In genomic region chr11:75450826-75451783, GRCh38 we compare ENCODE assay signal across 8 cellular contexts. TPM values are rescaled to one million over a fixed set of nuclear protein-coding genes. Genes with fewer than 3 reads are reported as not detected.
A peak's percentile ranks its signal among the peaks of the same experiment; 100 is the strongest.
DNase-seq lines count a peak whose midpoint lies in the region; ATAC-seq, FAIRE-seq and TF ChIP-seq lines count a peak whose summit lies in the region.

No MANE protein-coding gene starts in this region.

- 94% methylated on average over 41 of the region's 46 CpGs for WGBS in HepG2 (ENCODE audit: low lambda C conversion rate)

- TF ChIP-seq EP300 in HepG2 (IDR thresholded peaks at IDR 0.05; ENCODE audit: low read depth in 2 of 2, low read length in 2 of 2), result no peak
- TF ChIP-seq EP300 in HepG2 (CRISPR knock-in tag; IDR thresholded peaks at IDR 0.05; ENCODE audit: borderline replicate concordance), result no peak

- in situ Hi-C loops in HepG2 (cut with HindIII; ENCODE audit: extremely low pct_ligation_motif_present, low pct_unique_long_range_greater_than_20kb), result no loop called here

- DNase-seq in AG09319 (ENCODE audit: extremely low read depth, low read depth) (no peak), HuH-7 (ENCODE audit: low spot score) (peak; percentile 65), activated T-helper 1 cell treated with Interleukin-2 at 50 U/mL for 16 hours (ENCODE audit: low read depth) (peak; percentile 15), HepG2 (ENCODE audit: low spot score) (no peak), T1000 (lab: John Stamatoyannopoulos, UW) (no peak), NCI-H1436 (lab: John Stamatoyannopoulos, UW) (no peak)

- 0 out of 2 replicates have a peak, but pooled peaks have one; percentile 15 for TF ChIP-seq RAD21 in HepG2 (CRISPR knock-in tag; IDR thresholded peaks at IDR 0.05)

- CTCF ChIA-PET in HepG2 (lab: Yijun Ruan, JAX; ENCODE audit: low intra/inter-chr PET ratio, low total read pairs), result interaction anchor here (1.9 kb wide), 2 partner anchors 43 to 63 kb away, joined by 6 to 7 read pairs; no protein-coding TSS in a partner anchor

- POLR2A ChIA-PET in HepG2 (lab: Yijun Ruan, JAX), result no interaction called here

- no peak for TF ChIP-seq POLR2A in HepG2 (IDR thresholded peaks at IDR 0.05; ENCODE audit: insufficient read depth in 1 of 2, low read depth in 2 of 2, low read length in 2 of 2)

- no peaks in the 10 kb centered on the region for H3K9me3 ChIP-seq in HepG2 (ENCODE audit: low read length)

- no peaks in the 10 kb centered on the region for H3K4me1 ChIP-seq in HepG2 (ENCODE audit: insufficient read depth, low read length)

- no peaks in the 10 kb centered on the region for H3K27me3 ChIP-seq in HepG2 (ENCODE audit: control insufficient read depth in 1 of 2, insufficient read depth in 2 of 2, low read length in 2 of 2)

- H3K79me2 ChIP-seq in HepG2 (ENCODE audit: insufficient read depth, low read length), result no peaks in the 10 kb centered on the region

- H2AFZ ChIP-seq in HepG2 (ENCODE audit: low read length), result no peak overlapping the region

- no peaks in the 10 kb centered on the region for H4K20me1 ChIP-seq in HepG2 (ENCODE audit: insufficient read depth, low read length)

- BruUV-seq in HepG2 (replicated peaks; lab: Mats Ljungman, UMichigan), result no TSS peak

- no peak for FAIRE-seq in HepG2 (lab: Jason Lieb, UNC)

- no peak overlapping the region for H3K9ac ChIP-seq in HepG2 (ENCODE audit: insufficient read depth, low read depth, low read length)

- intact Hi-C loops in HepG2 (cut with micrococcal nuclease; ENCODE audit: unreplicated experiment), result no loop called here

- ATAC-seq in HepG2 (peak; percentile 66), GM19463 (IDR thresholded peaks at IDR 0.05; ENCODE audit: unreplicated experiment) (no peak), GM19455 (IDR thresholded peaks at IDR 0.05; ENCODE audit: unreplicated experiment) (no peak)

- TF ChIP-seq CTCF in AG09319 (IDR thresholded peaks at IDR 0.05; ENCODE audit: low read depth, low read length) (peak; percentile 44), HepG2 (CRISPR knock-in tag; IDR thresholded peaks at IDR 0.05) (peak; percentile 80)

- peaks cover 33 to 48% of the 10 kb centered on the region in 2 experiments; a peak in 4 of 5 replicates for H3K36me3 ChIP-seq in HepG2 (replicated peaks in 1 of 2; ENCODE audit: control insufficient read depth in 1 of 2, insufficient read depth in 2 of 2, low read length in 2 of 2)

- H3K4me3 ChIP-seq in HepG2 (replicated peaks in 1 of 3; ENCODE audit: insufficient read depth in 1 of 3, low read depth in 2 of 3, low read length in 3 of 3), result no peak overlapping the region

- no peak overlapping the region for H3K27ac ChIP-seq in HepG2 (ENCODE audit: extremely low read length, insufficient read depth, low read length)

- H3K4me2 ChIP-seq in HepG2 (ENCODE audit: low read depth, low read length), result no peak overlapping the region

TF ChIP-seq in HepG2, 621 proteins besides CTCF, POLR2A, EP300 and RAD21 (continues in another document):
- TF ChIP-seq XBP1 (CRISPR knock-in tag; IDR thresholded peaks at IDR 0.05) (no peak), TCF7L2 (IDR thresholded peaks at IDR 0.05; ENCODE audit: low read depth, low read length) (no peak), ZNF687 (CRISPR knock-in tag; IDR thresholded peaks at IDR 0.05) (peak; percentile 29; the same call in 1 of the 2 replicates), HNF4A (CRISPR knock-in tag; IDR thresholded peaks at IDR 0.05) (no peak), PCBP1 (IDR thresholded peaks at IDR 0.05; ENCODE audit: borderline replicate concordance, low read depth, low read length) (0 out of 2 replicates have a peak, but pooled peaks have one; percentile 30)
- TF ChIP-seq, protein P1, sequence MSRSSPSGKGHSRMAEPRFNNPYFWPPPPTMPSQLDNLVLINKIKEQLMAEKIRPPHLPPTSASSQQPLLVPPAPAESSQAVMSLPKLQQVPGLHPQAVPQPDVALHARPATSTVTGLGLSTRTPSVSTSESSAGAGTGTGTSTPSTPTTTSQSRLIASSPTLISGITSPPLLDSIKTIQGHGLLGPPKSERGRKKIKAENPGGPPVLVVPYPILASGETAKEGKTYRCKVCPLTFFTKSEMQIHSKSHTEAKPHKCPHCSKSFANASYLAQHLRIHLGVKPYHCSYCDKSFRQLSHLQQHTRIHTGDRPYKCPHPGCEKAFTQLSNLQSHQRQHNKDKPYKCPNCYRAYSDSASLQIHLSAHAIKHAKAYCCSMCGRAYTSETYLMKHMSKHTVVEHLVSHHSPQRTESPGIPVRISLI (CRISPR knock-in tag; IDR thresholded peaks at IDR 0.05; ENCODE audit: borderline replicate concordance), result no peak

RNA-seq across cellular contexts. Expression of gene KLHL35, which starts 18.1 kb away (rescaled TPM):
- total RNA-seq in HepG2 (2016; rRNA removed; fragmentation: Illumina TruSeq; extraction: Trizol), result not detected in 2 replicates
- total RNA-seq in HepG2 (2016; cell fraction: cytosol; rRNA removed; fragmentation: Illumina TruSeq; extraction: Trizol; ENCODE audit: low read depth), result not detected in 2 replicates
- not detected in 2 replicates for total RNA-seq in HepG2 (2016; cell fraction: insoluble cytoplasmic fraction; rRNA removed; fragmentation: Illumina TruSeq; extraction: Trizol)
- not detected in 2 replicates for total RNA-seq in HepG2 (2016; cell fraction: membrane; rRNA removed; fragmentation: Illumina TruSeq; extraction: Trizol)
- total RNA-seq in HepG2 (2016; cell fraction: nucleus; rRNA removed; fragmentation: Illumina TruSeq; extraction: Trizol), result not detected in 2 replicates
- polyA plus RNA-seq in HepG2 (2011; rRNA removed), result not detected in 2 replicates
- polyA plus RNA-seq in HepG2 (2011; cell fraction: cytosol; rRNA removed), result 0.03 TPM in 1 of 2 replicates, not detected in the other
- 0.10 and 0.14 TPM in 2 replicates for polyA plus RNA-seq in HepG2 (2011; cell fraction: nucleus; rRNA removed)
- polyA plus RNA-seq in HepG2 (2012), result 0.12 TPM in 1 of 2 replicates, not detected in the other
- polyA plus RNA-seq in HepG2 (2016; cell fraction: cytosol; fragmentation: Illumina TruSeq; extraction: Trizol; ENCODE audit: low read depth), result not detected in 2 replicates
- polyA plus RNA-seq in HepG2 (2016; cell fraction: insoluble cytoplasmic fraction; fragmentation: Illumina TruSeq; extraction: Trizol; ENCODE audit: low read depth), result not detected in 2 replicates
- not detected in 2 replicates for polyA plus RNA-seq in HepG2 (2016; cell fraction: membrane; fragmentation: Illumina TruSeq; extraction: Trizol; ENCODE audit: low read depth)
- 1.3 TPM in 1 of 2 replicates, not detected in the other for polyA plus RNA-seq in HepG2 (2016; cell fraction: nucleus; fragmentation: Illumina TruSeq; extraction: Trizol; ENCODE audit: insufficient read depth, low read depth)
- polyA minus RNA-seq in HepG2 (2011; rRNA and poly(A)+ RNA removed; ENCODE audit: low replicate concordance), result 9.7 TPM in 1 of 2 replicates, not detected in the other
- 0.70 TPM in 1 of 2 replicates, not detected in the other for polyA minus RNA-seq in HepG2 (2011; cell fraction: cytosol; rRNA and poly(A)+ RNA removed)
- 0.64 TPM in 1 of 2 replicates, not detected in the other for polyA minus RNA-seq in HepG2 (2011; cell fraction: nucleus; rRNA and poly(A)+ RNA removed)

RNA-seq across cellular contexts. Expression of gene RPS3, which starts 51.8 kb away (rescaled TPM):
- 2,143 and 2,814 TPM in 2 replicates for total RNA-seq in HepG2 (2016; rRNA removed; fragmentation: Illumina TruSeq; extraction: Trizol)
- 3,026 and 3,837 TPM in 2 replicates for total RNA-seq in HepG2 (2016; cell fraction: cytosol; rRNA removed; fragmentation: Illumina TruSeq; extraction: Trizol; ENCODE audit: low read depth)
- 2,366 and 2,701 TPM in 2 replicates for total RNA-seq in HepG2 (2016; cell fraction: insoluble cytoplasmic fraction; rRNA removed; fragmentation: Illumina TruSeq; extraction: Trizol)
- total RNA-seq in HepG2 (2016; cell fraction: membrane; rRNA removed; fragmentation: Illumina TruSeq; extraction: Trizol), result 5,197 and 5,735 TPM in 2 replicates
- total RNA-seq in HepG2 (2016; cell fraction: nucleus; rRNA removed; fragmentation: Illumina TruSeq; extraction: Trizol), result 799 and 826 TPM in 2 replicates
- polyA plus RNA-seq in HepG2 (2011; rRNA removed), result 3,295 and 3,616 TPM in 2 replicates
- 3,790 and 3,975 TPM in 2 replicates for polyA plus RNA-seq in HepG2 (2011; cell fraction: cytosol; rRNA removed)
- 1,120 and 1,329 TPM in 2 replicates for polyA plus RNA-seq in HepG2 (2011; cell fraction: nucleus; rRNA removed)
- polyA plus RNA-seq in HepG2 (2012), result 4,677 and 5,383 TPM in 2 replicates
- 4,653 and 5,328 TPM in 2 replicates for polyA plus RNA-seq in HepG2 (2016; cell fraction: cytosol; fragmentation: Illumina TruSeq; extraction: Trizol; ENCODE audit: low read depth)
- 3,740 and 3,849 TPM in 2 replicates for polyA plus RNA-seq in HepG2 (2016; cell fraction: insoluble cytoplasmic fraction; fragmentation: Illumina TruSeq; extraction: Trizol; ENCODE audit: low read depth)
- polyA plus RNA-seq in HepG2 (2016; cell fraction: membrane; fragmentation: Illumina TruSeq; extraction: Trizol; ENCODE audit: low read depth), result 7,247 and 7,550 TPM in 2 replicates
- 2,020 and 2,028 TPM in 2 replicates for polyA plus RNA-seq in HepG2 (2016; cell fraction: nucleus; fragmentation: Illumina TruSeq; extraction: Trizol; ENCODE audit: insufficient read depth, low read depth)
- polyA minus RNA-seq in HepG2 (2011; rRNA and poly(A)+ RNA removed; ENCODE audit: low replicate concordance), result 1,170 and 2,337 TPM in 2 replicates
- polyA minus RNA-seq in HepG2 (2011; cell fraction: cytosol; rRNA and poly(A)+ RNA removed), result 547 and 597 TPM in 2 replicates
- 281 and 352 TPM in 2 replicates for polyA minus RNA-seq in HepG2 (2011; cell fraction: nucleus; rRNA and poly(A)+ RNA removed)

Comparison
In these comparisons a context has a peak if more than half of its experiments do, and no peak if none do; other contexts are left out.
1. DNase-seq: peak in HuH-7 (single experiment) and activated T-helper 1 cell treated with Interleukin-2 at 50 U/mL for 16 hours (single experiment); none in AG09319 (single experiment), HepG2 (single experiment), T1000 (single experiment) and NCI-H1436 (single experiment).